In the genomic region with DNA sequence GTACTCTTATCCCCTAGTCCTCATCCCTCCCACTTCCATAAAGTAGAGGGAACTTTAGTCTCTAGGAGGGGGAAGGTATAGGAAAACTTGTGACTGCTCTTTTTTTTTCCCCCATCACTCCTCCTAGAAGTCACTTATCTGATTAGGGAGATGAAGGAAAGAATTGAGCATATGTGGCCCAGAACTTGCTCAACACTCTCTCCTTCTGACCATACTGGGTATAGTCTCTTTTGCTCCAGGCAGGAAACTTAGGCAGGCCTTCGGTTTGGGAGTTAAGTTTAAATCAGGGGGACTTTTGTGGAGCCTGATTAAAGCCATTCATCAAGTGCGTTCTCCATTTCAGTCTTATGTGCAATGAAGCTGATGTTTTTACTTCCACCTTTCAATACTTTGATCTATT, we compare ENCODE assay signal across 30 cellular contexts. TPM values are rescaled to one million over a fixed set of nuclear protein-coding genes. Genes with fewer than 3 reads are reported as not detected.
DNase-seq lines count a peak whose midpoint lies in the region; FAIRE-seq and TF ChIP-seq lines count a peak whose summit lies in the region.
"Had no signal": no experiment of that assay in that cellular context is flagged by ENCODE, and none has a peak within 500 bp of the region (broad histone marks: within the 10 kb centered on the region; RNA-seq: fewer than 3 reads in every experiment).

No MANE protein-coding gene starts in this region.

- FAIRE-seq in H1 (lab: Jason Lieb, UNC) = no peak
- FAIRE-seq: endothelial cell of umbilical vein, GM12891, HTR-8/SVneo, keratinocyte had no signal

- no peak overlapping the region for H2BK120ac ChIP-seq in H1 (replicated peaks; ENCODE audit: low read depth, low read length)

- POLR2A ChIA-PET in H1 (lab: Charles Lee; ENCODE audit: partially characterized antibody) = no interaction called here

- no peak overlapping the region for H4K91ac ChIP-seq in H1 (replicated peaks; ENCODE audit: insufficient read length, low read length)

- H2AFZ ChIP-seq in H1 (ENCODE audit: low read length) = no peak overlapping the region
- H2AFZ ChIP-seq: PC-9 had no signal

- TF ChIP-seq RAD21 in H1 (IDR thresholded peaks at IDR 0.05 in 1 of 2, conservative IDR thresholded peaks at IDR 0.05 in 1 of 2; ENCODE audit: low read depth in 2 of 2, low read length in 2 of 2) = peak; percentile 43 to 61

- H3K4me1 ChIP-seq in BE2C (no peaks in the 10 kb centered on the region), H1 (replicated peaks in 1 of 4; ENCODE audit: control insufficient read depth in 3 of 4, insufficient read depth in 4 of 4, low read length in 3 of 4) (no peaks in the 10 kb centered on the region)
- H3K4me1 ChIP-seq: BLaER1 treated with 17β-estradiol and CSF1 and Interleukin-3, amounts not matched to agents 10 nM and 100 nM; breast epithelium; right lobe of liver; thyroid gland had no signal

- no peak overlapping the region for H3K18ac ChIP-seq in H1 (ENCODE audit: extremely low read depth, low read length)

- H2BK20ac ChIP-seq in H1 (ENCODE audit: low read length) = no peak overlapping the region

- no peak overlapping the region for H3K4me2 ChIP-seq in H1 (ENCODE audit: insufficient read depth in 1 of 2, low read depth in 2 of 2, low read length in 2 of 2)
- H3K4me2 ChIP-seq: BLaER1 treated with 17β-estradiol and CSF1 and Interleukin-3, amounts not matched to agents 10 nM and 100 nM; PC-9 had no signal

- DNase-seq in BE2C = no peak
- DNase-seq in M059J (ENCODE audit: low read depth) = peak; percentile 10
- DNase-seq in H1 (ENCODE audit: low read depth in 1 of 2, low spot score in 2 of 2) = no peak
- peak; percentile 54 for DNase-seq in iris pigment epithelial cell (ENCODE audit: low read depth)
- DNase-seq in NAMALWA (ENCODE audit: low spot score) = no peak
- DNase-seq in RPMI8226 = no peak
- no peak for DNase-seq in DMS79 (lab: John Stamatoyannopoulos, UW)
- no peak for DNase-seq in NCI-H2227 treated with DMSO at 0.1 percent for 48 hours (lab: John Stamatoyannopoulos, UW)
- DNase-seq: ACHN; activated CD4-positive, alpha-beta T cell treated with anti-CD3 and anti-CD28 coated beads for 4 hours; activated effector memory CD4-positive, alpha-beta T cell treated with Interleukin-2 at 50 U/mL for 16 hours; activated T-cell treated with anti-CD3 and anti-CD28 coated beads, Interleukin-2, amount 50 U/mL, for 1 hour; anterior cingulate cortex; KBM-7; NCI-H2029; PC-9; right lobe of liver; thyroid gland had no signal

- H3K79me2 ChIP-seq in H1 (ENCODE audit: control insufficient read depth in 1 of 2, insufficient read depth in 2 of 2, low read length in 2 of 2) = no peaks in the 10 kb centered on the region

- H3K4ac ChIP-seq in H1 (replicated peaks; ENCODE audit: insufficient read length, low read depth, low read length) = no peak overlapping the region

- no peak overlapping the region for H3K23ac ChIP-seq in H1 (ENCODE audit: insufficient read length)

- no peaks in the 10 kb centered on the region for H4K20me1 ChIP-seq in H1 (replicated peaks in 1 of 2; ENCODE audit: control insufficient read depth in 1 of 2, insufficient read depth in 2 of 2, low read length in 2 of 2)
- H4K20me1 ChIP-seq: BLaER1 treated with 17β-estradiol and CSF1 and Interleukin-3, amounts not matched to agents 10 nM and 100 nM had no signal

- no peak overlapping the region for H3K27ac ChIP-seq in H1 (ENCODE audit: low read depth, low read length)
- H3K27ac ChIP-seq: BLaER1 treated with 17β-estradiol and CSF1 and Interleukin-3, amounts not matched to agents 10 nM and 100 nM; breast epithelium; PC-9; right lobe of liver; thyroid gland had no signal

- H2BK5ac ChIP-seq in H1 (ENCODE audit: low read depth, low read length) = no peak overlapping the region

- no peak overlapping the region for H3K14ac ChIP-seq in H1 (ENCODE audit: insufficient read length)

- no peak overlapping the region for H4K8ac ChIP-seq in H1 (ENCODE audit: extremely low read depth, insufficient read depth, low read length)

- TF ChIP-seq POLR2A in H1 (IDR thresholded peaks at IDR 0.05; ENCODE audit: control extremely low read depth in 1 of 2, low read depth in 2 of 2, low read length in 2 of 2) = no peak

- H3K9me3 ChIP-seq in BE2C = no peaks in the 10 kb centered on the region
- no peaks in the 10 kb centered on the region for H3K9me3 ChIP-seq in H1 (ENCODE audit: insufficient read depth in 2 of 2, low read depth in 1 of 2, low read length in 1 of 2)
- H3K9me3 ChIP-seq: BLaER1 treated with 17β-estradiol and CSF1 and Interleukin-3, amounts not matched to agents 10 nM and 100 nM; breast epithelium; right lobe of liver; thyroid gland had no signal

- H3K4me3 ChIP-seq in BE2C (ENCODE audit: low read depth, low read length) (no peak overlapping the region), H1 (ENCODE audit: extremely low read depth in 1 of 4, insufficient read depth in 2 of 4, low read depth in 3 of 4, low read length in 4 of 4) (no peak overlapping the region)
- H3K4me3 ChIP-seq: BLaER1 treated with 17β-estradiol and CSF1 and Interleukin-3, amounts not matched to agents 10 nM and 100 nM; breast epithelium; PC-9; right lobe of liver; thyroid gland had no signal

- no peaks in the 10 kb centered on the region for H3K79me1 ChIP-seq in H1 (ENCODE audit: low read depth, low read length)

- no peak overlapping the region for H3K56ac ChIP-seq in H1 (replicated peaks; ENCODE audit: insufficient read length, low read depth, low read length)

- no peaks in the 10 kb centered on the region for H3K36me3 ChIP-seq in BE2C
- H3K36me3 ChIP-seq in H1 (ENCODE audit: control insufficient read depth in 2 of 4, insufficient read depth in 4 of 4, low read length in 3 of 4) = no peaks in the 10 kb centered on the region
- H3K36me3 ChIP-seq: BLaER1 treated with 17β-estradiol and CSF1 and Interleukin-3, amounts not matched to agents 10 nM and 100 nM; breast epithelium; right lobe of liver; thyroid gland had no signal

- no peak for TF ChIP-seq EP300 in H1 (IDR thresholded peaks at IDR 0.05; ENCODE audit: borderline replicate concordance in 1 of 2, low read depth in 2 of 2, low read length in 2 of 2)

- 82% methylated on average over 2 of the region's 2 CpGs; no CpG with 5 or more reads in 1 of the 2 experiments for WGBS in H1 (ENCODE audit: extremely low coverage in 1 of 2, insufficient coverage in 1 of 2, insufficient read length in 1 of 2, insufficient replicate concordance in 2 of 2, low coverage in 1 of 2, low lambda C conversion rate in 2 of 2, missing lambda C conversion rate in 1 of 2), 2 experiments

- TF ChIP-seq CTCF in BE2C (IDR thresholded peaks at IDR 0.05; ENCODE audit: low read depth, low read length) (0 out of 2 replicates have a peak, but pooled peaks have one; percentile 10), H1 (IDR thresholded peaks at IDR 0.05; ENCODE audit: control extremely low read depth in 1 of 3, insufficient read depth in 1 of 3, low read depth in 1 of 3, low read length in 3 of 3) (peak in 2 of 3 experiments; percentile 40 to 41; a peak in 2 of 4 replicates)

- H3K23me2 ChIP-seq in H1 (ENCODE audit: low read depth, low read length) = no peaks in the 10 kb centered on the region

- CTCF ChIA-PET in H1 (lab: Charles Lee; ENCODE audit: partially characterized antibody) = interaction anchor here (1.4 kb wide), 1 partner anchor 71 kb away, joined by 4 read pairs; no protein-coding TSS in a partner anchor

- H2AK5ac ChIP-seq in H1 (ENCODE audit: low read depth, low read length) = no peak overlapping the region

- H3K9ac ChIP-seq in H1 (replicated peaks in 1 of 4; ENCODE audit: extremely low read depth in 1 of 4, low read depth in 3 of 4, low read length in 3 of 4) = no peak overlapping the region
- H3K9ac ChIP-seq: BLaER1 treated with 17β-estradiol and CSF1 and Interleukin-3, amounts not matched to agents 10 nM and 100 nM had no signal

- H4K5ac ChIP-seq in H1 (ENCODE audit: insufficient read length, low read depth, low read length) = no peak overlapping the region

- H3K27me3 ChIP-seq in BE2C (no peaks in the 10 kb centered on the region), H1 (replicated peaks in 1 of 4; ENCODE audit: control insufficient read depth in 3 of 4, extremely low read depth in 1 of 4, insufficient read depth in 3 of 4, low read length in 3 of 4) (no peaks in the 10 kb centered on the region)
- H3K27me3 ChIP-seq: BLaER1 treated with 17β-estradiol and CSF1 and Interleukin-3, amounts not matched to agents 10 nM and 100 nM; breast epithelium; right lobe of liver; thyroid gland had no signal

- H2BK15ac ChIP-seq in H1 (ENCODE audit: low read length) = no peak overlapping the region

- H2BK12ac ChIP-seq in H1 (ENCODE audit: low read depth, low read length) = no peak overlapping the region

TF ChIP-seq in H1, 55 proteins besides CTCF, POLR2A, EP300 and RAD21 (continues in another document):
- TF ChIP-seq CBX8 (IDR thresholded peaks at IDR 0.05; ENCODE audit: borderline replicate concordance, low read depth, low read length) (no peak), MAFK (IDR thresholded peaks at IDR 0.05; ENCODE audit: low read depth, low read length) (no peak), POU5F1 (IDR thresholded peaks at IDR 0.05; ENCODE audit: low read depth, low read length) (no peak), GABPA (IDR thresholded peaks at IDR 0.05; ENCODE audit: borderline replicate concordance, insufficient read depth, low read length) (no peak), CEBPB (IDR thresholded peaks at IDR 0.05; ENCODE audit: low read depth, low read length) (no peak; the same call in 1 of the 2 replicates), BACH1 (IDR thresholded peaks at IDR 0.05; ENCODE audit: low read length) (no peak), CTBP2 (IDR thresholded peaks at IDR 0.05; ENCODE audit: borderline replicate concordance, insufficient read depth, insufficient read length, low read length) (no peak), GTF2F1 (IDR thresholded peaks at IDR 0.05; ENCODE audit: borderline replicate concordance, low read depth, low read length) (no peak)
- TF ChIP-seq, protein P1, sequence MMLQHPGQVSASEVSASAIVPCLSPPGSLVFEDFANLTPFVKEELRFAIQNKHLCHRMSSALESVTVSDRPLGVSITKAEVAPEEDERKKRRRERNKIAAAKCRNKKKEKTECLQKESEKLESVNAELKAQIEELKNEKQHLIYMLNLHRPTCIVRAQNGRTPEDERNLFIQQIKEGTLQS (IDR thresholded peaks at IDR 0.05; ENCODE audit: insufficient read depth, low read depth, low read length) = no peak

RNA-seq across cellular contexts. Expression of gene UBE2U, which starts 5.8 kb away (rescaled TPM):
- not detected for polyA plus RNA-seq in BE2C (2012; ENCODE audit: insufficient read depth, insufficient read length, low read depth)
- total RNA-seq in M059J (2014; rRNA removed; shearing (Covaris generic)) = not detected in 2 replicates
- total RNA-seq in H1 (2021; fragmentation: NEBNext Ultra II Directional; extraction: Animal tissue kit (Norgen Biotek cat#: 25700)) = not detected in 2 replicates
- polyA plus RNA-seq in H1 (2011; rRNA removed) = not detected in 2 replicates
- polyA plus RNA-seq in H1 (2011; cell fraction: cytosol; rRNA removed) = not detected
- not detected for polyA plus RNA-seq in H1 (2011; cell fraction: nucleus; rRNA removed)
- not detected in 4 replicates for polyA plus RNA-seq in H1 (2012, experiment 1 of 2)
- polyA plus RNA-seq in H1 (2012, experiment 2 of 2) = not detected
- not detected for polyA plus RNA-seq in H1 (2013, experiment 1 of 2)
- polyA plus RNA-seq in H1 (2013, experiment 2 of 2) = not detected
- polyA minus RNA-seq in H1 (2011; rRNA and poly(A)+ RNA removed) = not detected in 2 replicates
- polyA minus RNA-seq in H1 (2011; cell fraction: cytosol; rRNA and poly(A)+ RNA removed) = not detected
- not detected for polyA minus RNA-seq in H1 (2011; cell fraction: nucleus; rRNA and poly(A)+ RNA removed)
- total RNA-seq: breast epithelium; endothelial cell of umbilical vein; fibroblast of lung; lower leg skin; MCF 10A; mesothelial cell of epicardium; PC-9; posterior vena cava; right lobe of liver; T-helper 2 cell treated with Interferon-gamma antibody and Interleukin-4, amounts not matched to agents 100 ng/mL and 5 ng/mL, for 36 hours; thyroid gland had no signal
- polyA plus RNA-seq: endothelial cell of umbilical vein, fibroblast of lung, keratinocyte had no signal

Comparison
In these comparisons a context has a peak if more than half of its experiments do, and no peak if none do; other contexts are left out.
1. DNase-seq: peak in M059J (single experiment) and iris pigment epithelial cell (single experiment); none in BE2C (single experiment), H1 (0 of 2), NAMALWA (single experiment), RPMI8226 (single experiment), DMS79 (single experiment) and NCI-H2227 treated with DMSO at 0.1 percent for 48 hours (single experiment).